In genomic region chr10:70964281-70964680, GRCh38 we compare ENCODE assay signal across 18 cellular contexts.
"Had no signal": no experiment of that assay in that cellular context is flagged by ENCODE, and none has a peak within 500 bp of the region (broad histone marks: within the 10 kb centered on the region; RNA-seq: fewer than 3 reads in every experiment).

No MANE protein-coding gene starts in this region.

- H3K27ac ChIP-seq: dorsolateral prefrontal cortex, heart left ventricle, suprapubic skin, tibial artery, upper lobe of left lung, uterus had no signal

- H3K36me3 ChIP-seq: heart left ventricle, suprapubic skin, tibial artery, upper lobe of left lung, uterus had no signal

- ATAC-seq: heart left ventricle; left lobe of liver; naive thymus-derived CD8-positive, alpha-beta T cell; right cardiac atrium had no signal

- H3K4me3 Mint-ChIP-seq: naive thymus-derived CD8-positive, alpha-beta T cell had no signal

- H3K27me3 ChIP-seq: upper lobe of left lung, uterus had no signal

- H3K4me1 Mint-ChIP-seq: naive thymus-derived CD8-positive, alpha-beta T cell had no signal

- H3K9me3 ChIP-seq: heart left ventricle, suprapubic skin, tibial artery, upper lobe of left lung, uterus had no signal

- H3K4me1 ChIP-seq: heart left ventricle, suprapubic skin, tibial artery, upper lobe of left lung, uterus had no signal

- H3K36me3 Mint-ChIP-seq: naive thymus-derived CD8-positive, alpha-beta T cell had no signal

- DNase-seq: cortex of kidney; dorsolateral prefrontal cortex; effector CD8-positive, alpha-beta T cell; heart left ventricle; hippocampal formation; kidney glomerular epithelial cell; mammary epithelial cell; right cardiac atrium; small intestine; stimulated activated CD4-positive, alpha-beta T cell treated with anti-CD3 and anti-CD28 coated beads, Interleukin-2, amount 100 ng/mL, for 48 hours; stimulated activated naive CD4-positive, alpha-beta T cell treated with Interleukin-2 at 50 U/mL for 16 hours; tibial artery; upper lobe of left lung; uterus had no signal

- H3K27ac Mint-ChIP-seq: naive thymus-derived CD8-positive, alpha-beta T cell had no signal

- FAIRE-seq: frontal cortex, small intestine had no signal

- H3K4me3 ChIP-seq: dorsolateral prefrontal cortex, heart left ventricle, suprapubic skin, tibial artery, upper lobe of left lung, uterus had no signal
